ENCODE assay signal across 23 cellular contexts in the genomic region with DNA sequence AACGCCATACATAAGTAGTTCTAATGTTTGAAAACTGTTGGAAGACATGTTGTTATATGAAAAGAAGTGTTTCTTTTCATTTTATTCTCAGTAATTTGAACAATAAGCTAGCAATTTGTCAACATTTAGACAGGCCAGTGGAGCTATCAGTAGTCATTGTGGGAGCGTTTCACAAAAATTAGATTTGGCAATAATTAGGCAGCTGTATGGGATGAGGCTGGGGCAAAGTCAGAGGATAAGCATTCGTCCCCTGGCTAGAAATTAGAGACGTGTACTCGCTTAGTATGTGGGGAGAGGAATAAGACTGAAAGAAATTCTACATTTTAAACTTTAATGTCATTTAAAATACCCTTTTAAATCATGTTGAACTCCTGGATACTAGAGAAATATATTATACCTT.
"Had no signal": no experiment of that assay in that cellular context is flagged by ENCODE, and none has a peak within 500 bp of the region (broad histone marks: within the 10 kb centered on the region; RNA-seq: fewer than 3 reads in every experiment).

No MANE protein-coding gene starts in this region.

- H3K27me3 ChIP-seq: cardiac muscle cell, colonic mucosa, esophagus squamous epithelium, left lung, testis, transverse colon, vagina had no signal

- H3K4me1 ChIP-seq: colonic mucosa, esophagus squamous epithelium, left lung, lower lobe of right lung, testis, transverse colon, vagina had no signal

- ATAC-seq: activated CD4-positive, alpha-beta T cell treated with anti-CD3 and anti-CD28 coated beads for 36 hours; left lung; lower lobe of right lung; naive thymus-derived CD8-positive, alpha-beta T cell; right cardiac atrium; stimulated activated naive CD8-positive, alpha-beta T cell treated with anti-CD3 and anti-CD28 coated beads, Interleukin-15, Interleukin-2, amounts not matched to agents 100 U/mL and 50 U/mL, for 24 hours had no signal

- H3K4me3 ChIP-seq: cardiac muscle cell, colonic mucosa, esophagus squamous epithelium, left lung, lower lobe of right lung, testis, transverse colon, vagina had no signal

- DNase-seq: activated CD4-positive, alpha-beta T cell treated with anti-CD3 and anti-CD28 coated beads for 36 hours; activated CD4-positive, CD25-positive, alpha-beta regulatory T cell; activated effector memory CD4-positive, alpha-beta T cell treated with Interleukin-2 at 50 U/mL for 16 hours; activated naive CD4-positive, alpha-beta T cell treated with Interleukin-2 at 50 U/mL for 16 hours; anterior cingulate cortex; cerebellar nuclear complex; colonic mucosa; effector CD8-positive, alpha-beta T cell; esophagus squamous epithelium; foreskin melanocyte; left lung; lower lobe of right lung; mesenchymal stem cell; naive thymus-derived CD8-positive, alpha-beta T cell; right cardiac atrium; stimulated activated CD4-positive, alpha-beta T cell treated with anti-CD3 and anti-CD28 coated beads, Interleukin-2, amount 100 ng/mL, for 48 hours; stimulated activated naive CD8-positive, alpha-beta T cell treated with anti-CD3 and anti-CD28 coated beads, Interleukin-15, Interleukin-2, amounts not matched to agents 100 U/mL and 50 U/mL, for 24 hours; T-helper 1 cell; testis; transverse colon had no signal

- H3K9me3 ChIP-seq: colonic mucosa, esophagus squamous epithelium, left lung, lower lobe of right lung, testis, transverse colon, vagina had no signal

- H3K36me3 ChIP-seq: cardiac muscle cell, colonic mucosa, esophagus squamous epithelium, left lung, lower lobe of right lung, transverse colon, vagina had no signal

- H3K27ac ChIP-seq: cardiac muscle cell, colonic mucosa, epithelial cell of prostate, esophagus squamous epithelium, left lung, lower lobe of right lung, testis, transverse colon, vagina had no signal
